Comparison of ENCODE assay signal across 19 cellular contexts in genomic region chr9:34663296-34663590, GRCh38. TPM values are rescaled to one million over a fixed set of nuclear protein-coding genes. Genes with fewer than 3 reads are reported as not detected.
DNase-seq lines count a peak whose midpoint lies in the region; ATAC-seq and TF ChIP-seq lines count a peak whose summit lies in the region.
"Had no signal": no experiment of that assay in that cellular context is flagged by ENCODE, and none has a peak within 500 bp of the region (broad histone marks: within the 10 kb centered on the region; RNA-seq: fewer than 3 reads in every experiment).

No MANE protein-coding gene starts in this region.

- H3K27me3 Mint-ChIP-seq in CD4-positive, alpha-beta T cell = no peaks in the 10 kb centered on the region
- H3K27me3 Mint-ChIP-seq in activated naive CD4-positive, alpha-beta T cell treated with anti-CD3 and anti-CD28 coated beads, Interleukin-2, amount 50 U/mL, for 24 hours = no peaks in the 10 kb centered on the region

- H3K9me3 ChIP-seq in CD4-positive, alpha-beta T cell (ENCODE audit: control insufficient read depth, low read length) = no peaks in the 10 kb centered on the region
- H3K9me3 ChIP-seq in esophagus (ENCODE audit: control insufficient read depth in 2 of 2, insufficient read depth in 1 of 2, low read depth in 1 of 2, low read length in 1 of 2) = no peaks in the 10 kb centered on the region
- H3K9me3 ChIP-seq in aorta (ENCODE audit: control insufficient read depth, low read length) = no peaks in the 10 kb centered on the region
- no peaks in the 10 kb centered on the region for H3K9me3 ChIP-seq in right lobe of liver
- H3K9me3 ChIP-seq: adrenal gland, MG63, SJCRH30, thyroid gland had no signal

- H3K4me3 Mint-ChIP-seq in CD4-positive, alpha-beta T cell = peak overlapping the region; percentile 97
- peak overlapping the region; percentile 26 for H3K4me3 Mint-ChIP-seq in activated naive CD4-positive, alpha-beta T cell treated with anti-CD3 and anti-CD28 coated beads, Interleukin-2, amount 50 U/mL, for 24 hours

- H3K4me3 ChIP-seq in esophagus (ENCODE audit: low read depth in 1 of 2, low read length in 2 of 2) = no peak overlapping the region
- H3K4me3 ChIP-seq in aorta (ENCODE audit: low read length in 2 of 2) = no peak overlapping the region
- H3K4me3 ChIP-seq in right lobe of liver = no peak overlapping the region
- H3K4me3 ChIP-seq: adrenal gland, MG63, SJCRH30, thyroid gland had no signal

- H3K27ac ChIP-seq in CD4-positive, alpha-beta T cell (ENCODE audit: low read depth, low read length) = peak overlapping the region; percentile 66
- peak overlapping the region; percentile 93 for H3K27ac ChIP-seq in RWPE1
- peak overlapping the region; percentile 3 to 40 for H3K27ac ChIP-seq in esophagus (ENCODE audit: low read depth in 2 of 2, low read length in 1 of 2)
- H3K27ac ChIP-seq in aorta (ENCODE audit: low read depth in 1 of 2, low read length in 2 of 2) = no peak overlapping the region
- H3K27ac ChIP-seq in right lobe of liver = no peak overlapping the region
- H3K27ac ChIP-seq: SJCRH30, thyroid gland had no signal

- H3K36me3 ChIP-seq in esophagus (ENCODE audit: control insufficient read depth in 2 of 2, insufficient read depth in 2 of 2, low read length in 1 of 2) (peaks cover 0 to 2% of the 10 kb centered on the region in 2 donors), aorta (ENCODE audit: control insufficient read depth in 1 of 2, insufficient read depth in 2 of 2, low read length in 1 of 2) (peaks cover 0 to 3% of the 10 kb centered on the region in 2 donors), right lobe of liver (no peaks in the 10 kb centered on the region)
- H3K36me3 ChIP-seq: adrenal gland, MG63, SJCRH30, thyroid gland had no signal

- peak overlapping the region; percentile 99 for H3K27ac Mint-ChIP-seq in CD4-positive, alpha-beta T cell
- peak overlapping the region; percentile 84 for H3K27ac Mint-ChIP-seq in activated naive CD4-positive, alpha-beta T cell treated with anti-CD3 and anti-CD28 coated beads, Interleukin-2, amount 50 U/mL, for 24 hours

- CTCF ChIA-PET in CD4-positive, alpha-beta T cell (lab: Charles Lee) = interaction anchor here (0.6 to 6.7 kb wide), 5 partner anchors 15 to 428 kb away, joined by 3 to 57 read pairs (median 15); partner anchors contain the start of genes GALT and SIGMAR1
- CTCF ChIA-PET in RWPE1 (lab: Yijun Ruan, JAX) = interaction anchor here (0.7 to 1.6 kb wide), 3 partner anchors 17 to 39 kb away, joined by 3 to 5 read pairs (median 5); partner anchors contain the start of gene GALT

- H3K36me3 Mint-ChIP-seq in CD4-positive, alpha-beta T cell (ENCODE audit: low read depth) = peaks cover 48% of the 10 kb centered on the region
- peaks cover 2% of the 10 kb centered on the region for H3K36me3 Mint-ChIP-seq in activated naive CD4-positive, alpha-beta T cell treated with anti-CD3 and anti-CD28 coated beads, Interleukin-2, amount 50 U/mL, for 24 hours

- POLR2A ChIA-PET in CD4-positive, alpha-beta T cell (lab: Charles Lee) = interaction anchor here (0.8 to 4.7 kb wide), 6 partner anchors 13 to 59 kb away, joined by 3 to 54 read pairs (median 6); partner anchors contain the start of genes GALT and SIGMAR1
- POLR2A ChIA-PET in RWPE1 (lab: Yijun Ruan, JAX; ENCODE audit: low non-redundant PET) = no interaction called here

- no peak for TF ChIP-seq POLR2A in right lobe of liver (IDR thresholded peaks at IDR 0.05)

- no peak for TF ChIP-seq CTCF in CD4-positive, alpha-beta T cell (IDR thresholded peaks at IDR 0.05)
- no peak for TF ChIP-seq CTCF in RWPE1 (conservative IDR thresholded peaks at IDR 0.05; ENCODE audit: low read depth)
- no peak for TF ChIP-seq CTCF in right lobe of liver (IDR thresholded peaks at IDR 0.05)

- no peaks in the 10 kb centered on the region for H3K27me3 ChIP-seq in CD4-positive, alpha-beta T cell (ENCODE audit: control insufficient read depth, insufficient read depth, low read length)
- no peaks in the 10 kb centered on the region for H3K27me3 ChIP-seq in esophagus (ENCODE audit: control insufficient read depth in 1 of 2, insufficient read depth in 2 of 2, low read length in 2 of 2)
- H3K27me3 ChIP-seq in aorta (ENCODE audit: control insufficient read depth in 1 of 2, insufficient read depth in 2 of 2, low read length in 1 of 2) = no peaks in the 10 kb centered on the region
- no peaks in the 10 kb centered on the region for H3K27me3 ChIP-seq in right lobe of liver
- H3K27me3 ChIP-seq: adrenal gland, MG63, SJCRH30, thyroid gland had no signal

- peaks cover 52% of the 10 kb centered on the region for H3K4me1 Mint-ChIP-seq in CD4-positive, alpha-beta T cell (ENCODE audit: low read depth)
- peaks cover 50% of the 10 kb centered on the region for H3K4me1 Mint-ChIP-seq in activated naive CD4-positive, alpha-beta T cell treated with anti-CD3 and anti-CD28 coated beads, Interleukin-2, amount 50 U/mL, for 24 hours

- ATAC-seq in CD4-positive, alpha-beta T cell (ENCODE audit: poor library complexity) = no peak
- no peak for ATAC-seq in aorta (ENCODE audit: low FRiP score)
- no peak for ATAC-seq in right lobe of liver
- ATAC-seq in GM19035 (IDR thresholded peaks at IDR 0.05; ENCODE audit: unreplicated experiment) = no peak
- ATAC-seq in HG03095 (IDR thresholded peaks at IDR 0.05; ENCODE audit: unreplicated experiment) = no peak
- ATAC-seq: sciatic nerve had no signal

- H3K4me1 ChIP-seq in esophagus (ENCODE audit: control insufficient read depth in 2 of 2, insufficient read depth in 2 of 2, low read length in 1 of 2) = peaks cover 7 to 13% of the 10 kb centered on the region in 2 donors
- H3K4me1 ChIP-seq in aorta (ENCODE audit: control insufficient read depth in 1 of 2, insufficient read depth in 2 of 2, low read length in 2 of 2) = no peaks in the 10 kb centered on the region
- peaks cover 0 to 11% (median 5%) of the 10 kb centered on the region in 4 donors for H3K4me1 ChIP-seq in right lobe of liver
- H3K4me1 ChIP-seq: SJCRH30 had no signal

- intact Hi-C loops in CD4-positive, alpha-beta T cell (cut with DNase I, micrococcal nuclease) = loop anchor here in 1 of 2 experiments (2.0 kb wide), 1 partner anchor 24 kb away; no protein-coding TSS in a partner anchor
- intact Hi-C loops in aorta (cut with DNase I) (loop anchor here in 1 of 2 donors (10.0 kb wide), 2 partner anchors 332 to 412 kb away; partner anchors contain the start of genes FANCG and VCP), right lobe of liver (cut with DNase I) (no loop called here)

- no peaks in the 10 kb centered on the region for H3K9me3 Mint-ChIP-seq in CD4-positive, alpha-beta T cell
- no peaks in the 10 kb centered on the region for H3K9me3 Mint-ChIP-seq in activated naive CD4-positive, alpha-beta T cell treated with anti-CD3 and anti-CD28 coated beads, Interleukin-2, amount 50 U/mL, for 24 hours

- peak in 4 of 10 experiments; percentile 11 to 35 (median 22) for DNase-seq in CD4-positive, alpha-beta T cell
- DNase-seq in RWPE1 (ENCODE audit: low spot score) (no peak), aorta (no peak), right lobe of liver (no peak)
- DNase-seq: adrenal gland, foreskin melanocyte, MG63, NCI-H2029 treated with DMSO at 0.1 percent for 48 hours, NCI-H510A treated with DMSO at 0.1 percent for 48 hours, SJCRH30, thyroid gland had no signal

RNA-seq across cellular contexts. Expression of gene CCL27, which starts 0.8 kb away (rescaled TPM):
- total RNA-seq in CD4-positive, alpha-beta T cell = not detected
- polyA plus RNA-seq in esophagus (under 1 TPM; 0.16 to 0.58 TPM), aorta (not detected)
- total RNA-seq in aorta (not detected), right lobe of liver (not detected)
- total RNA-seq: chondrocyte, mucosa of gallbladder, sciatic nerve, SJCRH30 had no signal

RNA-seq across cellular contexts. Expression of gene IL11RA, which starts 11.3 kb away (rescaled TPM):
- total RNA-seq in CD4-positive, alpha-beta T cell = 100 to 1,000 TPM; 117 TPM
- polyA plus RNA-seq in esophagus = 10 to 100 TPM in 1 of 2 donors, 1 to 10 TPM in 1; 7.1 to 10.7 TPM
- total RNA-seq in aorta = 10 to 100 TPM; 33.7 to 66.4 TPM
- polyA plus RNA-seq in aorta = 10 to 100 TPM; 28.2 to 93.4 TPM
- 10 to 100 TPM in 5 of 6 experiments, 1 to 10 TPM in 1; 9.7 to 21.5 (median 14.7) TPM for total RNA-seq in right lobe of liver

RNA-seq across cellular contexts. Expression of gene GALT, which starts 16.8 kb away (rescaled TPM):
- 100 to 1,000 TPM; 115 TPM for total RNA-seq in CD4-positive, alpha-beta T cell
- polyA plus RNA-seq in esophagus (10 to 100 TPM; 16.6 to 27.3 TPM), aorta (10 to 100 TPM; 29.2 to 98.1 TPM)
- total RNA-seq in aorta (10 to 100 TPM; 27.2 to 50.9 TPM), right lobe of liver (100 to 1,000 TPM in 4 of 6 experiments, 10 to 100 TPM in 2; 58.2 to 157 (median 117) TPM)

RNA-seq across cellular contexts. Expression of gene SIGMAR1, which starts 25.7 kb away (rescaled TPM):
- 10 to 100 TPM; 11.7 to 12.1 TPM for total RNA-seq in CD4-positive, alpha-beta T cell
- 10 to 100 TPM; 42.1 to 68.5 TPM for polyA plus RNA-seq in esophagus
- total RNA-seq in aorta = 10 to 100 TPM; 31.8 to 42.9 TPM
- 10 to 100 TPM; 26.3 to 48.1 TPM for polyA plus RNA-seq in aorta
- 100 to 1,000 TPM in 5 of 6 experiments, 10 to 100 TPM in 1; 69.3 to 237 (median 123) TPM for total RNA-seq in right lobe of liver

RNA-seq across cellular contexts. Expression of gene CCL19, which starts 27.8 kb away (rescaled TPM):
- total RNA-seq in CD4-positive, alpha-beta T cell = not detected
- 10 to 100 TPM in 1 of 2 donors, 1 to 10 TPM in 1; 2.2 to 10.5 TPM for polyA plus RNA-seq in esophagus
- total RNA-seq in aorta = 10 to 100 TPM; 39.7 to 67.5 TPM
- 1 to 10 TPM; 1.9 to 5.5 TPM for polyA plus RNA-seq in aorta
- 1 to 10 TPM in 3 of 6 experiments, under 1 TPM in 3; 0.77 to 6.5 (median 1.1) TPM for total RNA-seq in right lobe of liver
- total RNA-seq: chondrocyte, osteocyte, SJCRH30 had no signal

Comparison
In these comparisons a context has a peak if more than half of its experiments do, and no peak if none do; other contexts are left out.
1. H3K27ac ChIP-seq: peak in CD4-positive, alpha-beta T cell (single experiment), RWPE1 (single experiment) and esophagus (2 of 2); none in aorta (0 of 2) and right lobe of liver (0 of 3).